In the genomic region with DNA sequence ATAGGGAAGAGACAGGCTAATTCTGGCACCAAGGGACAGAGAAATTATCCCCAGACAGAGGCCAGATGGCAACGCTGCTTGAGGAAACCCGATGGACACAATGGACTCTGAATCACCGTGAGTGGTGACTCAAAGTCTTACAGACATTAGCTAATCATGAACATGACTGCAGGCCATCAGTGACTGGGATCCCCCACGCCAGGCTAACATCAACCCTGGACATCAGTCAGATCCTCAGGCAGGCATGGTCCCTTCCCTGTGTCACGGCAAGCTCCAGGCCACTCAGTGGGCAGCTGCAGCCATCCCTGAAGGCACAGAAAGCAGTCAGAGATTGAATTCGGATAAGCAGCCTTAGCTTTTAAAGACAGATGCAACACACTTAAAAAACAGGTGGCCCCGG, we compare ENCODE assay signal across 18 cellular contexts. TPM values are rescaled to one million over a fixed set of nuclear protein-coding genes. Genes with fewer than 3 reads are reported as not detected.
DNase-seq lines count a peak whose midpoint lies in the region; ATAC-seq and TF ChIP-seq lines count a peak whose summit lies in the region.
"Had no signal": no experiment of that assay in that cellular context is flagged by ENCODE, and none has a peak within 500 bp of the region (broad histone marks: within the 10 kb centered on the region; RNA-seq: fewer than 3 reads in every experiment).

No MANE protein-coding gene starts in this region.

- POLR2A ChIA-PET in activated CD4-positive, alpha-beta T cell treated with anti-CD3 and anti-CD28 coated beads, Interleukin-2, amount 10 ng/mL, durations not matched to agents 7 days and 5 days (lab: Charles Lee), result no interaction called here
- POLR2A ChIA-PET in naive thymus-derived CD4-positive, alpha-beta T cell (lab: Charles Lee), result no interaction called here

- intact Hi-C loops in sciatic nerve (cut with DNase I), result no loop called here
- intact Hi-C loops in naive thymus-derived CD4-positive, alpha-beta T cell (cut with micrococcal nuclease), result no loop called here

- in situ Hi-C loops in astrocyte of the spinal cord (cut with HindIII; ENCODE audit: low sequenced_read_pairs), result no loop called here

- no peaks in the 10 kb centered on the region for H3K4me1 Mint-ChIP-seq in activated CD4-positive, alpha-beta T cell treated with anti-CD3 and anti-CD28 coated beads, Interleukin-2, amount 10 ng/mL, durations not matched to agents 7 days and 5 days
- H3K4me1 Mint-ChIP-seq in naive thymus-derived CD4-positive, alpha-beta T cell, result no peaks in the 10 kb centered on the region
- H3K4me1 Mint-ChIP-seq: central memory CD8-positive, alpha-beta T cell had no signal

- H3K36me3 Mint-ChIP-seq in activated CD4-positive, alpha-beta T cell treated with anti-CD3 and anti-CD28 coated beads, Interleukin-2, amount 10 ng/mL, durations not matched to agents 7 days and 5 days (ENCODE audit: low read depth), result no peaks in the 10 kb centered on the region
- peaks cover 0 to 8% (median 1%) of the 10 kb centered on the region in 5 donors for H3K36me3 Mint-ChIP-seq in naive thymus-derived CD4-positive, alpha-beta T cell

- no peak overlapping the region for H3K27ac ChIP-seq in naive thymus-derived CD4-positive, alpha-beta T cell (ENCODE audit: low read depth, low read length)
- H3K27ac ChIP-seq: prostate gland, thyroid gland had no signal

- peaks cover 4% of the 10 kb centered on the region for H3K27me3 Mint-ChIP-seq in activated CD4-positive, alpha-beta T cell treated with anti-CD3 and anti-CD28 coated beads, Interleukin-2, amount 10 ng/mL, durations not matched to agents 7 days and 5 days
- H3K27me3 Mint-ChIP-seq in naive thymus-derived CD4-positive, alpha-beta T cell, result peaks cover 0 to 12% (median 0%) of the 10 kb centered on the region in 5 donors
- H3K27me3 Mint-ChIP-seq: central memory CD8-positive, alpha-beta T cell had no signal

- H3K27me3 ChIP-seq in naive thymus-derived CD4-positive, alpha-beta T cell (ENCODE audit: control insufficient read depth in 2 of 2, insufficient read depth in 2 of 2, low read length in 2 of 2), result no peaks in the 10 kb centered on the region
- H3K27me3 ChIP-seq: thyroid gland had no signal

- H3K4me1 ChIP-seq in naive thymus-derived CD4-positive, alpha-beta T cell (ENCODE audit: control insufficient read depth in 2 of 2, insufficient read depth in 2 of 2, low read length in 2 of 2), result no peaks in the 10 kb centered on the region
- H3K4me1 ChIP-seq: prostate gland, thyroid gland had no signal

- H3K4me3 ChIP-seq in astrocyte of the spinal cord (ENCODE audit: low read depth, low read length), result no peak overlapping the region
- H3K4me3 ChIP-seq in naive thymus-derived CD4-positive, alpha-beta T cell (ENCODE audit: low read length), result no peak overlapping the region
- H3K4me3 ChIP-seq: prostate gland, thyroid gland had no signal

- DNase-seq in AG08396 (ENCODE audit: low spot score) (peak; percentile 40), HT1080 (ENCODE audit: low read depth) (peak; percentile 59), astrocyte of the spinal cord (ENCODE audit: low read depth, low spot score) (peak; percentile 70), iris pigment epithelial cell (ENCODE audit: low read depth) (peak; percentile 77), sciatic nerve (ENCODE audit: low spot score) (no peak)
- DNase-seq in activated CD4-positive, alpha-beta T cell treated with anti-CD3 and anti-CD28 coated beads, Interleukin-2, amount 10 ng/mL, durations not matched to agents 7 days and 5 days, result no peak
- no peak for DNase-seq in activated effector memory CD4-positive, alpha-beta T cell treated with Interleukin-2 at 50 U/mL for 16 hours
- DNase-seq in naive thymus-derived CD4-positive, alpha-beta T cell, result no peak
- DNase-seq: activated naive CD4-positive, alpha-beta T cell treated with Interleukin-2 at 50 U/mL for 16 hours; KBM-7; NCI-H748 treated with DMSO at 0.1 percent for 48 hours; thyroid gland had no signal

- H3K9me3 Mint-ChIP-seq in activated CD4-positive, alpha-beta T cell treated with anti-CD3 and anti-CD28 coated beads, Interleukin-2, amount 10 ng/mL, durations not matched to agents 7 days and 5 days, result peaks cover 7% of the 10 kb centered on the region
- H3K9me3 Mint-ChIP-seq in naive thymus-derived CD4-positive, alpha-beta T cell, result peaks cover 3 to 23% (median 9%) of the 10 kb centered on the region in 11 donors

- CTCF ChIA-PET in activated CD4-positive, alpha-beta T cell treated with anti-CD3 and anti-CD28 coated beads, Interleukin-2, amount 10 ng/mL, durations not matched to agents 7 days and 5 days (lab: Charles Lee), result interaction anchor here (1.5 kb wide), 1 partner anchor 16 kb away, joined by 3 read pairs; no protein-coding TSS in a partner anchor
- CTCF ChIA-PET in naive thymus-derived CD4-positive, alpha-beta T cell (lab: Charles Lee), result no interaction called here

- no peak for TF ChIP-seq CTCF in astrocyte of the spinal cord (IDR thresholded peaks at IDR 0.05; ENCODE audit: low read depth, low read length)

- no peak for ATAC-seq in sciatic nerve
- no peak for ATAC-seq in naive thymus-derived CD4-positive, alpha-beta T cell
- ATAC-seq: esophagus mucosa, Right ventricle myocardium inferior had no signal

- H3K27ac Mint-ChIP-seq in activated CD4-positive, alpha-beta T cell treated with anti-CD3 and anti-CD28 coated beads, Interleukin-2, amount 10 ng/mL, durations not matched to agents 7 days and 5 days, result no peak overlapping the region
- no peak overlapping the region for H3K27ac Mint-ChIP-seq in naive thymus-derived CD4-positive, alpha-beta T cell

- no peaks in the 10 kb centered on the region for H3K36me3 ChIP-seq in naive thymus-derived CD4-positive, alpha-beta T cell (ENCODE audit: control insufficient read depth in 2 of 3, insufficient read depth in 3 of 3, low read length in 3 of 3)
- H3K36me3 ChIP-seq: prostate gland, thyroid gland had no signal

- H3K4me3 Mint-ChIP-seq in activated CD4-positive, alpha-beta T cell treated with anti-CD3 and anti-CD28 coated beads, Interleukin-2, amount 10 ng/mL, durations not matched to agents 7 days and 5 days, result no peak overlapping the region
- no peak overlapping the region for H3K4me3 Mint-ChIP-seq in naive thymus-derived CD4-positive, alpha-beta T cell
- H3K4me3 Mint-ChIP-seq: central memory CD8-positive, alpha-beta T cell had no signal

- no peaks in the 10 kb centered on the region for H3K9me3 ChIP-seq in naive thymus-derived CD4-positive, alpha-beta T cell (ENCODE audit: control insufficient read depth in 2 of 3, low read length in 3 of 3)
- H3K9me3 ChIP-seq: prostate gland, thyroid gland had no signal

RNA-seq across cellular contexts. Expression of a gene that starts 23.8 kb away (rescaled TPM):
- total RNA-seq in HT1080 (2014; rRNA removed; shearing (Covaris generic)), result 1.5 and 2.6 TPM in 2 replicates
- polyA plus RNA-seq in HT1080 (2015; cell fraction: cytosol; rRNA removed), result 1.5 and 2.3 TPM in 2 replicates
- 3.2 and 4.1 TPM in 2 replicates for polyA plus RNA-seq in HT1080 (2015; cell fraction: nucleus; rRNA removed)
- 1.3 TPM for total RNA-seq in sciatic nerve
- total RNA-seq in activated CD4-positive, alpha-beta T cell treated with anti-CD3 and anti-CD28 coated beads, Interleukin-2, amount 10 ng/mL, durations not matched to agents 7 days and 5 days, result under 1 TPM; 0.65 to 0.82 TPM
- total RNA-seq in naive thymus-derived CD4-positive, alpha-beta T cell, result 1 to 10 TPM in 1 of 5 experiments, under 1 TPM in 4; 0.05 to 1.3 (median 0.22) TPM
- polyA plus RNA-seq in naive thymus-derived CD4-positive, alpha-beta T cell, result not detected

RNA-seq across cellular contexts. Expression of a gene that starts 59.6 kb away (rescaled TPM):
- total RNA-seq in HT1080 (2014; rRNA removed; shearing (Covaris generic)), result not detected in 2 replicates
- not detected in 2 replicates for polyA plus RNA-seq in HT1080 (2015; cell fraction: cytosol; rRNA removed)
- not detected in 2 replicates for polyA plus RNA-seq in HT1080 (2015; cell fraction: nucleus; rRNA removed)
- not detected for total RNA-seq in sciatic nerve
- total RNA-seq in activated CD4-positive, alpha-beta T cell treated with anti-CD3 and anti-CD28 coated beads, Interleukin-2, amount 10 ng/mL, durations not matched to agents 7 days and 5 days, result not detected
- total RNA-seq in naive thymus-derived CD4-positive, alpha-beta T cell, result not detected
- polyA plus RNA-seq in naive thymus-derived CD4-positive, alpha-beta T cell, result not detected
- total RNA-seq: activated CD8-positive, alpha-beta memory T cell treated with anti-CD3 and anti-CD28 coated beads for 36 hours; esophagus mucosa; mononuclear cell; thyroid gland had no signal

Comparison
In these comparisons a context has a peak if more than half of its experiments do, and no peak if none do; other contexts are left out.
1. DNase-seq: peak in AG08396 (single experiment), HT1080 (single experiment), astrocyte of the spinal cord (single experiment) and iris pigment epithelial cell (single experiment); none in sciatic nerve (single experiment), activated CD4-positive, alpha-beta T cell treated with anti-CD3 and anti-CD28 coated beads, Interleukin-2, amount 10 ng/mL, durations not matched to agents 7 days and 5 days (single experiment), activated effector memory CD4-positive, alpha-beta T cell treated with Interleukin-2 at 50 U/mL for 16 hours (single experiment) and naive thymus-derived CD4-positive, alpha-beta T cell (0 of 9).